In the genomic region with DNA sequence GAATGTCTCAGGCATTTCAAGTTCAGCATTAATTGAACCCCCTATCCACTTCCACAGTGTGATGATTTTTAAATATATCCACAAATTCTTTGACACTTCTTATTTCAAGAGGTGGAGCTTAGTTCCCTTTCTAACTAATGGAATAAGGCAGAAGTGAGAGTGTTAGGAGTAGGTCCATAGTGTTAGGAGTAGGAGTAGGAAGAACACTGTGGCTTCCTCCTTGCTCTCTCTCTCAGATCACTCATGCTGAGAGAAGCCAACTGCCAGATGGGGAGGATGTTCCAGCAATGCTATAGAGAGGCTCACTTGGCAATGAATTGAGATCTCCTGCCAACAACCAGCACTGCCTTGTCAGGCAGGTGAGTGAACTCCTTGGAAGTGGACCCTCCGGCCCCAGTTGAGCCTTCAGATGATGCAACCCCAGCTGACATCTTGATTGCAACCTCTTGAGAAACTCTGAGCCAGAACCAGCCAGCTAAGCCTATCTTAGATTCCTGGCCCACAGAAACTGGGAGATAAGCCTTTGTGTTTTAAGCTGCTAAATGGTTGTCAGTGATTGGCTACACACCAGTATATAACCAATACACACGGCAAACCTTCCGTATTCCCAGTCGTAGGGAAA, we compare ENCODE assay signal across 16 cellular contexts.
"Had no signal": no experiment of that assay in that cellular context is flagged by ENCODE, and none has a peak within 500 bp of the region (broad histone marks: within the 10 kb centered on the region; RNA-seq: fewer than 3 reads in every experiment).

No MANE protein-coding gene starts in this region.

- DNase-seq: activated CD4-positive, alpha-beta memory T cell treated with anti-CD3 and anti-CD28 coated beads for 36 hours; activated CD4-positive, alpha-beta T cell treated with anti-CD3 and anti-CD28 coated beads for 36 hours; activated naive CD4-positive, alpha-beta T cell; activated naive CD8-positive, alpha-beta T cell treated with anti-CD3 and anti-CD28 coated beads, Interleukin-2, amount 10 ng/mL, durations not matched to agents 7 days and 5 days; dermis blood vessel endothelial cell; effector memory CD4-positive, alpha-beta T cell; esophagus squamous epithelium; left cardiac atrium; nephron progenitor cell; nucleus accumbens; posterior cingulate gyrus; spleen; stimulated activated naive CD4-positive, alpha-beta T cell had no signal

- H3K4me3 ChIP-seq: cardiac muscle cell, esophagus squamous epithelium, spleen had no signal

- H3K9me3 ChIP-seq: esophagus squamous epithelium had no signal

- H3K36me3 ChIP-seq: cardiac muscle cell, esophagus squamous epithelium, spleen had no signal

- H3K27me3 ChIP-seq: cardiac muscle cell, esophagus squamous epithelium, spleen had no signal

- H3K27ac ChIP-seq: cardiac muscle cell, esophagus squamous epithelium, spleen had no signal

- ATAC-seq: activated CD4-positive, alpha-beta T cell treated with anti-CD3 and anti-CD28 coated beads for 36 hours; activated T-helper 17 cell treated with anti-CD3 and anti-CD28 coated beads, Interleukin-2, amount 50 U/mL, for 72 hours; left cardiac atrium; WTC11 had no signal

- H3K4me1 ChIP-seq: esophagus squamous epithelium, spleen had no signal
